19 cellular contexts compared by ENCODE assay signal in the genomic region with DNA sequence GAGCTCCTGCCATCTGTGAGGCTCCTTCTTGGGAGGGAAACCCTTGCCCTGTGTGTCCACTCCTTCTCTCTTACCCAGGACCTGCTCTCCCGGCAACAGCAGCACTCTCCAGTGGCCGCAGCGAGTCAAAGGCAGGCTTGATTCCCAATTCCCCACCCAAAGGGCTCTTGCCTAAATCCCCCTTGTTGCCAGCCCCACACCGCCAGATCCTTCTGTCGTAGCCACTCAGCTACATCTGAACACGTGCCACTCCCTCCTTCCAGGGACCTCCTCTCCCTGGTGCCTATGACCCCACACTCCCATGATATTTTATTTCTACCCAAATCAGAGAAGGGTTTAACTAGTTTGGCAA. TPM values are rescaled to one million over a fixed set of nuclear protein-coding genes. Genes with fewer than 3 reads are reported as not detected.
A peak's percentile ranks its signal among the peaks of the same experiment; 100 is the strongest.
DNase-seq lines count a peak whose midpoint lies in the region; ATAC-seq and TF ChIP-seq lines count a peak whose summit lies in the region.
"Had no signal": no experiment of that assay in that cellular context is flagged by ENCODE, and none has a peak within 500 bp of the region (broad histone marks: within the 10 kb centered on the region; RNA-seq: fewer than 3 reads in every experiment).

No MANE protein-coding gene starts in this region.

- ATAC-seq in GM23338, result peak; percentile 49
- ATAC-seq: left colon, natural killer cell had no signal

- H4K20me1 ChIP-seq in GM23338 (replicated peaks; ENCODE audit: insufficient read depth) (no peaks in the 10 kb centered on the region), neural progenitor cell (ENCODE audit: low read depth) (no peaks in the 10 kb centered on the region)

- H3K9me3 ChIP-seq in neural progenitor cell (ENCODE audit: low read depth) (no peaks in the 10 kb centered on the region), testis (no peaks in the 10 kb centered on the region), prostate gland (no peaks in the 10 kb centered on the region)

- H3K9me2 ChIP-seq in GM23338 (ENCODE audit: insufficient read depth), result no peaks in the 10 kb centered on the region

- H3K27me3 Mint-ChIP-seq in GM23338 (ENCODE audit: insufficient read depth, low read depth, poor library complexity), result peaks cover 4% of the 10 kb centered on the region
- H3K27me3 Mint-ChIP-seq in dendritic cell treated with granulocyte-macrophage colony-stimulating factor and Interleukin-4, amounts not matched to agents 40 ng/mL and 50 ng/mL, for 4 days, result no peaks in the 10 kb centered on the region
- H3K27me3 Mint-ChIP-seq in neural progenitor cell (ENCODE audit: insufficient read depth, low read depth), result peaks cover 2% of the 10 kb centered on the region

- H3K27me3 ChIP-seq in ACC112 (ENCODE audit: insufficient read depth, low read length) (no peaks in the 10 kb centered on the region), GM23338 (ENCODE audit: insufficient read depth) (no peaks in the 10 kb centered on the region), neural progenitor cell (no peaks in the 10 kb centered on the region), testis (no peaks in the 10 kb centered on the region), prostate gland (replicated peaks; ENCODE audit: insufficient read depth) (no peaks in the 10 kb centered on the region)

- DNase-seq in GM23338 (ENCODE audit: low spot score) (no peak), neural progenitor cell (ENCODE audit: low spot score) (no peak), kidney tubule cell (ENCODE audit: low spot score) (no peak), testis (no peak), dedifferentiated amniotic fluid mesenchymal stem cell (ENCODE audit: extremely low spot score) (no peak), prostate gland (ENCODE audit: low spot score) (no peak)
- DNase-seq: activated naive CD4-positive, alpha-beta T cell treated with anti-CD3 and anti-CD28 coated beads, Interleukin-2, amount 50 U/mL, for 16 hours; cerebellar nuclear complex; DMS53; erythroblast; H7; left colon; natural killer cell; NCI-H1417 treated with DMSO at 0.1 percent for 48 hours; NCI-H446 treated with DMSO at 0.1 percent for 48 hours; OCI-M1 had no signal

- no peaks in the 10 kb centered on the region for H3K9me3 Mint-ChIP-seq in GM23338
- H3K9me3 Mint-ChIP-seq in dendritic cell treated with granulocyte-macrophage colony-stimulating factor and Interleukin-4, amounts not matched to agents 40 ng/mL and 50 ng/mL, for 4 days, result no peaks in the 10 kb centered on the region
- H3K9me3 Mint-ChIP-seq in neural progenitor cell, result no peaks in the 10 kb centered on the region
- H3K9me3 Mint-ChIP-seq: natural killer cell had no signal

- H3K4me3 Mint-ChIP-seq in GM23338, result no peak overlapping the region
- no peak overlapping the region for H3K4me3 Mint-ChIP-seq in dendritic cell treated with granulocyte-macrophage colony-stimulating factor and Interleukin-4, amounts not matched to agents 40 ng/mL and 50 ng/mL, for 4 days
- no peak overlapping the region for H3K4me3 Mint-ChIP-seq in neural progenitor cell
- H3K4me3 Mint-ChIP-seq: natural killer cell had no signal

- H3K4me1 ChIP-seq in ACC112 (ENCODE audit: control insufficient read depth, insufficient read depth, low read length, unreplicated experiment) (peaks cover 71% of the 10 kb centered on the region), GM23338 (ENCODE audit: insufficient read depth) (peaks cover 9% of the 10 kb centered on the region), neural progenitor cell (no peaks in the 10 kb centered on the region), testis (peaks cover 13% of the 10 kb centered on the region), prostate gland (replicated peaks) (no peaks in the 10 kb centered on the region)

- no peak overlapping the region for H2AFZ ChIP-seq in ACC112 (ENCODE audit: low read length, unreplicated experiment)
- no peak overlapping the region for H2AFZ ChIP-seq in GM23338
- no peak overlapping the region for H2AFZ ChIP-seq in neural progenitor cell (replicated peaks)

- WGBS in testis, 2 donors, result 84 to 94% methylated on average over 6 of the region's 6 CpGs
- WGBS in prostate gland, result 82% methylated on average over 6 of the region's 6 CpGs

- intact Hi-C loops in dendritic cell treated with granulocyte-macrophage colony-stimulating factor and Interleukin-4, amounts not matched to agents 40 ng/mL and 50 ng/mL, for 4 days (cut with micrococcal nuclease), result no loop called here
- intact Hi-C loops in testis (cut with DNase I; ENCODE audit: low total_unique reads) (no loop called here), prostate gland (cut with DNase I) (loop anchor here (10.0 kb wide), 1 partner anchor 447 kb away; a partner anchor contains a TSS)

- H3F3A ChIP-seq in GM23338 (replicated peaks; ENCODE audit: low read depth) (no peaks in the 10 kb centered on the region), neural progenitor cell (ENCODE audit: low read depth) (peaks cover 5% of the 10 kb centered on the region)

- H3K9ac ChIP-seq in neural progenitor cell, result no peak overlapping the region

- H3K27ac ChIP-seq in ACC112 (ENCODE audit: low read depth, low read length), result peak overlapping the region; percentile 96
- H3K27ac ChIP-seq in GM23338 (ENCODE audit: low read depth), result no peak overlapping the region
- peak overlapping the region; percentile 56 for H3K27ac ChIP-seq in neural progenitor cell
- H3K27ac ChIP-seq in testis, result peak overlapping the region in 1 of 2 donors; percentile 23
- no peak overlapping the region for H3K27ac ChIP-seq in prostate gland
- H3K27ac ChIP-seq: VCaP had no signal

- TF ChIP-seq CTCF in GM23338 (conservative IDR thresholded peaks at IDR 0.05; ENCODE audit: low read depth in 2 of 2) (0 out of 4 replicates have a peak, but pooled peaks of 1 of the 2 experiments have one; percentile 3), neural progenitor cell (IDR thresholded peaks at IDR 0.05) (no peak), testis (IDR thresholded peaks at IDR 0.05) (no peak), prostate gland (IDR thresholded peaks at IDR 0.05) (no peak)

- TF ChIP-seq POLR2A in testis (IDR thresholded peaks at IDR 0.05), result no peak
- TF ChIP-seq POLR2A in prostate gland (IDR thresholded peaks at IDR 0.05), result no peak

- H3K4me1 Mint-ChIP-seq in GM23338 (peaks cover 14% of the 10 kb centered on the region), neural progenitor cell (peaks cover 17% of the 10 kb centered on the region)
- H3K4me1 Mint-ChIP-seq in dendritic cell treated with granulocyte-macrophage colony-stimulating factor and Interleukin-4, amounts not matched to agents 40 ng/mL and 50 ng/mL, for 4 days (ENCODE audit: low read depth), result peaks cover 60% of the 10 kb centered on the region

- H3K4me3 ChIP-seq in ACC112 (ENCODE audit: low read depth, low read length), result no peak overlapping the region
- no peak overlapping the region for H3K4me3 ChIP-seq in GM23338
- H3K4me3 ChIP-seq in neural progenitor cell, result no peak overlapping the region
- no peak overlapping the region for H3K4me3 ChIP-seq in testis
- H3K4me3 ChIP-seq in prostate gland, result no peak overlapping the region

- H3K79me2 ChIP-seq in ACC112 (ENCODE audit: control insufficient read depth, insufficient read depth, low read length, unreplicated experiment) (peaks cover 18% of the 10 kb centered on the region), GM23338 (replicated peaks; ENCODE audit: insufficient read depth) (no peaks in the 10 kb centered on the region), neural progenitor cell (ENCODE audit: low read depth) (no peaks in the 10 kb centered on the region)

- H3K4me2 ChIP-seq in GM23338 (no peak overlapping the region), neural progenitor cell (no peak overlapping the region)

- H3K36me3 Mint-ChIP-seq in GM23338 (ENCODE audit: low read depth) (peaks cover 39% of the 10 kb centered on the region), neural progenitor cell (peaks cover 53% of the 10 kb centered on the region)
- H3K36me3 Mint-ChIP-seq in dendritic cell treated with granulocyte-macrophage colony-stimulating factor and Interleukin-4, amounts not matched to agents 40 ng/mL and 50 ng/mL, for 4 days (ENCODE audit: low read depth), result peaks cover 94% of the 10 kb centered on the region
- H3K36me3 Mint-ChIP-seq: natural killer cell had no signal

- H3K36me3 ChIP-seq in ACC112 (ENCODE audit: insufficient read depth, low read length), result peaks cover 56% of the 10 kb centered on the region
- peaks cover 15% of the 10 kb centered on the region; the same call in 1 of the 2 replicates for H3K36me3 ChIP-seq in GM23338 (ENCODE audit: insufficient read depth)
- H3K36me3 ChIP-seq in neural progenitor cell, result peaks cover 9% of the 10 kb centered on the region
- no peaks in the 10 kb centered on the region for H3K36me3 ChIP-seq in testis (ENCODE audit: low read depth, missing control alignments)
- H3K36me3 ChIP-seq in prostate gland, result no peaks in the 10 kb centered on the region

- H3K27ac Mint-ChIP-seq in GM23338 (peak overlapping the region; percentile 82), neural progenitor cell (peak overlapping the region; percentile 91)
- peak overlapping the region; percentile 98 for H3K27ac Mint-ChIP-seq in dendritic cell treated with granulocyte-macrophage colony-stimulating factor and Interleukin-4, amounts not matched to agents 40 ng/mL and 50 ng/mL, for 4 days

TF ChIP-seq in GM23338, 12 proteins besides CTCF, POLR2A, EP300 and RAD21 (continues in another document):
- TF ChIP-seq STAT1 (IDR thresholded peaks at IDR 0.05; ENCODE audit: unreplicated experiment), result no peak
- no peak for TF ChIP-seq CREB1 (CRISPR knock-in tag; IDR thresholded peaks at IDR 0.05; ENCODE audit: low read depth)

RNA-seq across cellular contexts. Expression of a gene that starts 14.2 kb away (rescaled TPM):
- total RNA-seq in GM23338 (2014; rRNA removed; shearing (Covaris generic)), result 0.56 TPM in 1 of 2 replicates, not detected in the other
- polyA plus RNA-seq in GM23338 (2016; fragmentation: Nextera tagmentation; extraction: Ambion mirVana) (0.16 TPM in 1 of 2 replicates, not detected in the other), testis (ENCODE audit: insufficient read depth, low read depth, low replicate concordance) (10.4 TPM)
- total RNA-seq in neural progenitor cell (ENCODE audit: low replicate concordance) (not detected in 2 replicates), testis (1 to 10 TPM; 1.1 to 2.7 TPM), prostate gland (1 to 10 TPM; 2.6 to 5.3 TPM)

RNA-seq across cellular contexts. Expression of a gene that starts 50.0 kb away (rescaled TPM):
- total RNA-seq in GM23338 (2014; rRNA removed; shearing (Covaris generic)), result 0.07 and 0.35 TPM in 2 replicates
- polyA plus RNA-seq in GM23338 (2016; fragmentation: Nextera tagmentation; extraction: Ambion mirVana) (0.06 TPM in 1 of 2 replicates, not detected in the other), testis (ENCODE audit: insufficient read depth, low read depth, low replicate concordance) (17.1 TPM)
- total RNA-seq in neural progenitor cell (ENCODE audit: low replicate concordance) (0.97 and 2.0 TPM in 2 replicates), testis (1 to 10 TPM; 5.3 to 9.6 TPM), prostate gland (10 to 100 TPM in 1 of 2 donors, 1 to 10 TPM in 1; 1.7 to 19.1 TPM)

Comparison
In these comparisons a context has a peak if more than half of its experiments do, and no peak if none do; other contexts are left out.
1. H3K27ac ChIP-seq: peak in ACC112 (single experiment) and neural progenitor cell (single experiment); none in GM23338 (single experiment) and prostate gland (0 of 2).
2. Peak in every context shown above with its lines, with median percentiles within 50 percentile points of each other: H3K27ac Mint-ChIP-seq.